17 cellular contexts compared by ENCODE assay signal in genomic region chr7:117937726-117938483, GRCh38.
DNase-seq lines count a peak whose midpoint lies in the region; TF ChIP-seq lines count a peak whose summit lies in the region.
"Had no signal": no experiment of that assay in that cellular context is flagged by ENCODE, and none has a peak within 500 bp of the region (broad histone marks: within the 10 kb centered on the region; RNA-seq: fewer than 3 reads in every experiment).

No MANE protein-coding gene starts in this region.

- H3K36me3 ChIP-seq in hepatocyte (replicated peaks; ENCODE audit: insufficient read depth, low read depth) (no peaks in the 10 kb centered on the region), mesenchymal stem cell (ENCODE audit: control insufficient read depth in 1 of 2, insufficient read depth in 2 of 2, low read depth in 1 of 2, low read length in 2 of 2) (no peaks in the 10 kb centered on the region)

- H3K4ac ChIP-seq in mesenchymal stem cell (ENCODE audit: low read depth in 1 of 2, low read length in 2 of 2) = no peak overlapping the region

- H2BK15ac ChIP-seq in mesenchymal stem cell (ENCODE audit: low read depth, poor library complexity, severe bottlenecking) = no peak overlapping the region

- no peak overlapping the region for H3K4me2 ChIP-seq in hepatocyte
- no peak overlapping the region for H3K4me2 ChIP-seq in mesenchymal stem cell (ENCODE audit: low read length, poor library complexity, severe bottlenecking)
- H3K4me2 ChIP-seq: SK-N-SH had no signal

- no peak overlapping the region for H3K27ac ChIP-seq in hepatocyte
- peak overlapping the region; percentile 0 for H3K27ac ChIP-seq in mesenchymal stem cell (ENCODE audit: low read length, poor library complexity, severe bottlenecking)
- no peak overlapping the region for H3K27ac ChIP-seq in caudate nucleus (ENCODE audit: low read depth, low read length)
- H3K27ac ChIP-seq: 22Rv1 had no signal

- H2AK5ac ChIP-seq in mesenchymal stem cell (ENCODE audit: low read length, severe bottlenecking) = peak overlapping the region; percentile 62

- H3K9me2 ChIP-seq in hepatocyte (replicated peaks; ENCODE audit: insufficient read depth) = no peaks in the 10 kb centered on the region
- H3K9me2 ChIP-seq: SK-N-SH had no signal

- H3K79me1 ChIP-seq in mesenchymal stem cell (replicated peaks; ENCODE audit: low read length, poor library complexity, severe bottlenecking) = no peaks in the 10 kb centered on the region

- no peak overlapping the region for H2BK12ac ChIP-seq in mesenchymal stem cell (ENCODE audit: low read length in 2 of 2)

- no peak for TF ChIP-seq CTCF in hepatocyte (IDR thresholded peaks at IDR 0.05; ENCODE audit: poor library complexity)

- no peak overlapping the region for H3K9ac ChIP-seq in mesenchymal stem cell (ENCODE audit: low read length)
- H3K9ac ChIP-seq: SK-N-SH had no signal

- no peak overlapping the region for H3K23ac ChIP-seq in mesenchymal stem cell (ENCODE audit: low read length in 2 of 2)

- H3K9me3 ChIP-seq in hepatocyte (ENCODE audit: low read depth) (no peaks in the 10 kb centered on the region), mesenchymal stem cell (ENCODE audit: control insufficient read depth, low read length) (peaks cover 9% of the 10 kb centered on the region)
- H3K9me3 ChIP-seq: SK-N-SH had no signal

- no peaks in the 10 kb centered on the region for H3K79me2 ChIP-seq in hepatocyte

- no peak overlapping the region for H3K14ac ChIP-seq in mesenchymal stem cell (ENCODE audit: low read length in 2 of 2)

- H3K4me1 ChIP-seq in hepatocyte (ENCODE audit: insufficient read depth) (no peaks in the 10 kb centered on the region), mesenchymal stem cell (ENCODE audit: control insufficient read depth, insufficient read depth, low read depth, low read length) (peaks cover 1% of the 10 kb centered on the region)

- DNase-seq in DMS153 (lab: John Stamatoyannopoulos, UW) (peak; percentile 7), DMS153 treated with DMSO at 0.1 percent for 48 hours (lab: John Stamatoyannopoulos, UW; ENCODE audit: unreplicated experiment) (no peak), NCI-H187 (lab: John Stamatoyannopoulos, UW) (peak; percentile 64 to 81), hepatocyte (ENCODE audit: low spot score) (peak; percentile 19), mesenchymal stem cell (no peak), NCI-H82 treated with DMSO at 0.1 percent for 48 hours (lab: John Stamatoyannopoulos, UW; ENCODE audit: unreplicated experiment) (no peak), NCI-H82 (lab: John Stamatoyannopoulos, UW) (no peak), caudate nucleus (lab: John Stamatoyannopoulos, UW) (no peak)
- DNase-seq: KG1, NCI-H1436, NCI-H2081, NCI-H526 treated with DMSO at 0.1 percent for 48 hours, OCI-M1, SHP77, SK-N-SH had no signal

- no peak overlapping the region for H2BK5ac ChIP-seq in mesenchymal stem cell (ENCODE audit: low read depth, low read length, poor library complexity, severe bottlenecking)

- H2AFZ ChIP-seq in hepatocyte (no peak overlapping the region), mesenchymal stem cell (ENCODE audit: low read depth, low read length) (no peak overlapping the region)

- no peak overlapping the region for H2BK120ac ChIP-seq in mesenchymal stem cell (ENCODE audit: low read depth, low read length)

- H3K27me3 ChIP-seq in hepatocyte (no peaks in the 10 kb centered on the region), mesenchymal stem cell (ENCODE audit: control insufficient read depth in 1 of 2, insufficient read depth in 1 of 2, low read length in 2 of 2) (no peaks in the 10 kb centered on the region)

- H4K8ac ChIP-seq in mesenchymal stem cell (ENCODE audit: low read length) = no peak overlapping the region

- H4K91ac ChIP-seq in mesenchymal stem cell (ENCODE audit: low read length) = no peak overlapping the region

- 52% methylated on average over 2 of the region's 2 CpGs for WGBS in hepatocyte (ENCODE audit: low lambda C conversion rate, missing lambda C conversion rate)
- WGBS in mesenchymal stem cell = 84% methylated on average over 2 of the region's 2 CpGs

- H3K4me3 ChIP-seq in hepatocyte (no peak overlapping the region), mesenchymal stem cell (ENCODE audit: insufficient read depth in 1 of 2, low read depth in 1 of 2, low read length in 2 of 2) (no peak overlapping the region)
- H3K4me3 ChIP-seq: GM12878 had no signal

- H3K18ac ChIP-seq in mesenchymal stem cell (ENCODE audit: low read depth in 1 of 2, low read length in 2 of 2) = no peak overlapping the region

- H4K20me1 ChIP-seq in hepatocyte (ENCODE audit: insufficient read depth, poor library complexity, severe bottlenecking) = no peaks in the 10 kb centered on the region

Comparison
In these comparisons a context has a peak if more than half of its experiments do, and no peak if none do; other contexts are left out.
1. DNase-seq: peak in DMS153 (single experiment), NCI-H187 (2 of 2) and hepatocyte (single experiment); none in DMS153 treated with DMSO at 0.1 percent for 48 hours (single experiment), mesenchymal stem cell (single experiment), NCI-H82 treated with DMSO at 0.1 percent for 48 hours (single experiment), NCI-H82 (single experiment) and caudate nucleus (0 of 61).